In genomic region chr9:137128158-137129088, GRCh38 we compare ENCODE assay signal across 8 cellular contexts. TPM values are rescaled to one million over a fixed set of nuclear protein-coding genes. Genes with fewer than 3 reads are reported as not detected.
A peak's percentile ranks its signal among the peaks of the same experiment; 100 is the strongest.
DNase-seq lines count a peak whose midpoint lies in the region; ATAC-seq and TF ChIP-seq lines count a peak whose summit lies in the region.

No MANE protein-coding gene starts in this region.

- peaks cover 4% of the 10 kb centered on the region for H3K27me3 Mint-ChIP-seq in T-helper 1 cell treated with Interleukin-12 subunit alpha and Interleukin-12 subunit beta and Interleukin-4 antibody, amounts not matched to agents 30 μg/mL and 1 μg/mL, for 36 hours (ENCODE audit: low read depth)

- H3K4me3 Mint-ChIP-seq in T-helper 1 cell treated with Interleukin-12 subunit alpha and Interleukin-12 subunit beta and Interleukin-4 antibody, amounts not matched to agents 30 μg/mL and 1 μg/mL, for 36 hours, result peak overlapping the region; percentile 89

- H3K27ac Mint-ChIP-seq in T-helper 1 cell treated with Interleukin-12 subunit alpha and Interleukin-12 subunit beta and Interleukin-4 antibody, amounts not matched to agents 30 μg/mL and 1 μg/mL, for 36 hours, result peak overlapping the region; percentile 89

- no peak for DNase-seq in heart left ventricle
- DNase-seq in left ventricle myocardium superior, result no peak
- DNase-seq in fibroblast of pulmonary artery (ENCODE audit: low read depth), result no peak
- no peak for DNase-seq in NCI-H524 treated with DMSO at 0.1 percent for 48 hours (lab: John Stamatoyannopoulos, UW)
- no peak for DNase-seq in kidney tubule cell (ENCODE audit: low spot score)

- ATAC-seq in heart left ventricle (no peak), left ventricle myocardium superior (no peak), GM21717 (IDR thresholded peaks at IDR 0.05; ENCODE audit: unreplicated experiment) (no peak)

- H3K4me1 ChIP-seq in heart left ventricle, result peaks cover 0 to 39% (median 24%) of the 10 kb centered on the region in 12 donors

- no peaks in the 10 kb centered on the region for H3K36me3 ChIP-seq in heart left ventricle

- H3K4me1 Mint-ChIP-seq in T-helper 1 cell treated with Interleukin-12 subunit alpha and Interleukin-12 subunit beta and Interleukin-4 antibody, amounts not matched to agents 30 μg/mL and 1 μg/mL, for 36 hours (ENCODE audit: low read depth), result peaks cover 25% of the 10 kb centered on the region

- H3K27ac ChIP-seq in heart left ventricle, result peak overlapping the region in 6 of 12 donors; percentile 68 to 87 (median 72)
- peak overlapping the region in 17 of 21 experiments; percentile 8 to 88 (median 82) for H3K27ac ChIP-seq in skin epidermis

- no peaks in the 10 kb centered on the region for H3K9me3 Mint-ChIP-seq in T-helper 1 cell treated with Interleukin-12 subunit alpha and Interleukin-12 subunit beta and Interleukin-4 antibody, amounts not matched to agents 30 μg/mL and 1 μg/mL, for 36 hours

- peak overlapping the region; percentile 52 to 89 (median 80) for H3K4me3 ChIP-seq in heart left ventricle
- peak overlapping the region; percentile 76 for H3K4me3 ChIP-seq in fibroblast of pulmonary artery (replicated peaks; ENCODE audit: low read depth, low read length)
- peak overlapping the region; percentile 58 to 90 (median 78) for H3K4me3 ChIP-seq in skin epidermis

- WGBS in heart left ventricle, 4 donors, result 67 to 75% (median 71%) methylated on average over 30 of the region's 30 CpGs

- H3K36me3 Mint-ChIP-seq in T-helper 1 cell treated with Interleukin-12 subunit alpha and Interleukin-12 subunit beta and Interleukin-4 antibody, amounts not matched to agents 30 μg/mL and 1 μg/mL, for 36 hours (ENCODE audit: low read depth), result peaks cover 2% of the 10 kb centered on the region

- no peak for TF ChIP-seq POLR2A in heart left ventricle (IDR thresholded peaks at IDR 0.05)

- H3K27me3 ChIP-seq in heart left ventricle, result peaks cover 0 to 14% (median 5%) of the 10 kb centered on the region in 9 donors

- no peak for TF ChIP-seq CTCF in heart left ventricle (IDR thresholded peaks at IDR 0.05)
- TF ChIP-seq CTCF in fibroblast of pulmonary artery (IDR thresholded peaks at IDR 0.05; ENCODE audit: low read length, missing control alignments), result no peak

- peaks cover 0 to 14% (median 0%) of the 10 kb centered on the region in 12 donors for H3K9me3 ChIP-seq in heart left ventricle

- intact Hi-C loops in heart left ventricle (cut with DNase I) (loop anchor here in 5 of 10 donors (1.0 to 10.0 kb wide), 4 partner anchors 39 to 296 kb away; partner anchors contain the start of genes ANAPC2 (in 3 of the 5), SSNA1 (in 3 of the 5), EXD3 (in 1 of the 5) and NOXA1 (in 1 of the 5)), left ventricle myocardium superior (cut with micrococcal nuclease) (loop anchor here (10.0 kb wide), 1 partner anchor 106 kb away; the partner anchor contains the start of gene SLC34A3)

RNA-seq across cellular contexts. Expression of gene GRIN1, which starts 10.5 kb away (rescaled TPM):
- total RNA-seq in heart left ventricle, result not detected
- polyA plus RNA-seq in heart left ventricle, result under 1 TPM in 1 of 2 donors, not detected in 1; 0.10 TPM
- total RNA-seq in left ventricle myocardium superior, result not detected

RNA-seq across cellular contexts. Expression of gene DPP7, which starts 13.9 kb away (rescaled TPM):
- total RNA-seq in heart left ventricle (100 to 1,000 TPM in 8 of 9 donors, 10 to 100 TPM in 1; 96.6 to 137 (median 119) TPM), left ventricle myocardium superior (155 TPM)
- polyA plus RNA-seq in heart left ventricle, result 100 to 1,000 TPM; 112 to 260 TPM

RNA-seq across cellular contexts. Expression of gene LRRC26, which starts 41.4 kb away (rescaled TPM):
- not detected for total RNA-seq in heart left ventricle
- not detected for polyA plus RNA-seq in heart left ventricle
- not detected for total RNA-seq in left ventricle myocardium superior

RNA-seq across cellular contexts. Expression of gene MAN1B1, which starts 41.6 kb away (rescaled TPM):
- 10 to 100 TPM; 17.6 to 40.6 (median 21.7) TPM for total RNA-seq in heart left ventricle
- polyA plus RNA-seq in heart left ventricle, result 10 to 100 TPM; 26.7 to 29.5 TPM
- 21.4 TPM for total RNA-seq in left ventricle myocardium superior

RNA-seq across cellular contexts. Expression of gene TMEM210, which starts 43.4 kb away (rescaled TPM):
- total RNA-seq in heart left ventricle (not detected), left ventricle myocardium superior (not detected)
- not detected for polyA plus RNA-seq in heart left ventricle
